ENCODE assay signal across 13 cellular contexts in the genomic region with DNA sequence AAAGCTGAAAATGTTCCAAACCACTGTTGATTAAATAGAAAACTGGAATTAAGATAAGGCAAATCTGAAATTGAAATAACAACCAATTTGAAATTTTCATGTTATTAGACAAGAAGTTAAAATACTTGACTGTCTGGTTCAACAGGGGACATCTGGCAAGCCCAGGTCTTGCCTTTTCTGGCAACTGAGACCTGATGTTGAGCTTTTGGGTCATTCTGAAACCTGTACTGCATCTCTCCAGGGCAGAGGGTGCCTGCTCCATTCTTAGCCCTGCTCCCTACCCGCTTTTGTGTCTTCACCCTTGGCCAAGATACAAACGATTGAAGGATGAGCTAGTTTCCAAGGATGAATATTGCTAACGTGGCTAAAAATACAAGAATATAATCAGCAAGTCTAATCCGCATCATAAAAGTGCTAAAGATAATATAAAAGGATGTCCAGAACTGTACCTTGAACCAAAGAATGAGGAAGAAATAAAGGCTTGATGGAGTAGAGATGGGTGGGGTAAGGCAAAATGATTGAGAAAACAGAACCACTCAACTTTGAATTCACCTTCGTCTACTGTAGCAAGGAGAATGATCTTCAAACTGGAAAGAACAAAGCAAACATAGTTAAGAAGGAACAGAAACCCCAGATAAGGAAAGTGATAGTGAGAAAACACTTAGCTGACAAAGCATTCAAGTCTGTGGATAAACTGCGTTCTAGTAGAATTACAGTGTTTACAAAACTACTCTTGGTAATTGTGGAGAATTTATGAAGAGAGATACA.
A peak's percentile ranks its signal among the peaks of the same experiment; 100 is the strongest.
DNase-seq lines count a peak whose midpoint lies in the region; ATAC-seq lines count a peak whose summit lies in the region.
"Had no signal": no experiment of that assay in that cellular context is flagged by ENCODE, and none has a peak within 500 bp of the region (broad histone marks: within the 10 kb centered on the region; RNA-seq: fewer than 3 reads in every experiment).

No MANE protein-coding gene starts in this region.

- peaks cover 51% of the 10 kb centered on the region for H3K4me1 Mint-ChIP-seq in T-helper 2 cell treated with Interferon-gamma antibody and Interleukin-4, amounts not matched to agents 5 μg/mL and 100 μg/mL, for 36 hours (ENCODE audit: low read depth)

- peak overlapping the region; percentile 74 for H3K27ac Mint-ChIP-seq in T-helper 2 cell treated with Interferon-gamma antibody and Interleukin-4, amounts not matched to agents 5 μg/mL and 100 μg/mL, for 36 hours
- H3K27ac Mint-ChIP-seq: CD14-positive monocyte had no signal

- peaks cover 5% of the 10 kb centered on the region for H3K27me3 Mint-ChIP-seq in T-helper 2 cell treated with Interferon-gamma antibody and Interleukin-4, amounts not matched to agents 5 μg/mL and 100 μg/mL, for 36 hours (ENCODE audit: low read depth)

- peaks cover 38% of the 10 kb centered on the region for H3K36me3 Mint-ChIP-seq in T-helper 2 cell treated with Interferon-gamma antibody and Interleukin-4, amounts not matched to agents 5 μg/mL and 100 μg/mL, for 36 hours (ENCODE audit: low read depth)
- H3K36me3 Mint-ChIP-seq: CD14-positive monocyte had no signal

- ATAC-seq in GM18508 (IDR thresholded peaks at IDR 0.05; ENCODE audit: insufficient read depth, unreplicated experiment) (peak; percentile 63), GM21423 (IDR thresholded peaks at IDR 0.05; ENCODE audit: unreplicated experiment) (peak; percentile 75), HG03064 (IDR thresholded peaks at IDR 0.05; ENCODE audit: low read depth, unreplicated experiment) (peak; percentile 58)
- no peak for ATAC-seq in stimulated activated naive CD8-positive, alpha-beta T cell treated with anti-CD3 and anti-CD28 coated beads, Interleukin-15, Interleukin-2, amounts not matched to agents 100 U/mL and 50 U/mL, for 24 hours
- ATAC-seq: SK-N-SH treated with all-trans-retinoic acid at 6 μM for 48 hours had no signal

- H3K9me3 Mint-ChIP-seq in T-helper 2 cell treated with Interferon-gamma antibody and Interleukin-4, amounts not matched to agents 5 μg/mL and 100 μg/mL, for 36 hours, result peaks cover 45% of the 10 kb centered on the region

- DNase-seq in T-helper 2 cell treated with Interferon-gamma antibody and Interleukin-4, amounts not matched to agents 5 μg/mL and 100 μg/mL, for 36 hours (ENCODE audit: low spot score), result no peak
- DNase-seq in NCI-H774 (lab: John Stamatoyannopoulos, UW) (no peak), 8988T (no peak), GF-D8 (lab: John Stamatoyannopoulos, UW) (no peak)
- DNase-seq in stimulated activated naive CD8-positive, alpha-beta T cell treated with anti-CD3 and anti-CD28 coated beads, Interleukin-15, Interleukin-2, amounts not matched to agents 100 U/mL and 50 U/mL, for 24 hours, result no peak
- DNase-seq: KBM-7; NCI-H446 treated with DMSO at 0.1 percent for 48 hours; stimulated activated CD4-positive, alpha-beta T cell treated with anti-CD3 and anti-CD28 coated beads, Interleukin-4, amount 100 ng/mL, for 4 hours had no signal

- peak overlapping the region; percentile 16 for H3K4me3 Mint-ChIP-seq in T-helper 2 cell treated with Interferon-gamma antibody and Interleukin-4, amounts not matched to agents 5 μg/mL and 100 μg/mL, for 36 hours
- H3K4me3 Mint-ChIP-seq: CD14-positive monocyte had no signal
